Comparison of ENCODE assay signal across 13 cellular contexts in the genomic region with DNA sequence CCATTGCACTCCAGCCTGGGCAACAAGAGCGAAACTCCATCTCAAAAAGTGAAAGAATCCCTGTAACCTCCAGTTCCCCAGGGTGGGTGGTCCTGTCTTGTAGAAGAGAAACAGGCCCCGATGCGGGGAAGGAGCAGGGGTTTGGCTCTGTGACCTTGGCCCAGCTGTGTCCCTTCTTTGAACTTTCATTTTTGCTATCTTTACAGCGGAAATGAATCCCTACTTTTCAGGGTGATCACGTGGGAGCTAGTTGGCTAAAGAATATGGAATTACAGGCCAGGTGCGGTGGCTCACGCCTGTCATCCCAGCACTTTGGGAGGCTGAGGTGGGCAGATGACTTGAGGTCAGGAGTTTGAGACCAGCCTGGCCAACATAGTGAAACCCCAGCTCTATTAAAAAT. TPM values are rescaled to one million over a fixed set of nuclear protein-coding genes. Genes with fewer than 3 reads are reported as not detected.
DNase-seq lines count a peak whose midpoint lies in the region; ATAC-seq, FAIRE-seq and TF ChIP-seq lines count a peak whose summit lies in the region.
"Not testable (repeated sequence)": the region's sequence is repeated elsewhere in the genome, so short reads cannot be mapped to it uniquely, and the experiment has no call there.
"Had no signal": no experiment of that assay in that cellular context is flagged by ENCODE, and none has a peak within 500 bp of the region (broad histone marks: within the 10 kb centered on the region; RNA-seq: fewer than 3 reads in every experiment).

No MANE protein-coding gene starts in this region.

- peak overlapping the region; percentile 71; the same call in 1 of the 2 replicates for H3K4me2 ChIP-seq in MM.1S (ENCODE audit: low read depth, low read length)
- peak overlapping the region; percentile 39; the same call in 1 of the 2 replicates for H3K4me2 ChIP-seq in HepG2 (ENCODE audit: low read depth, low read length)

- FAIRE-seq in HepG2 (lab: Jason Lieb, UNC), result peak; percentile 21

- 16% methylated on average over 7 of the region's 7 CpGs for WGBS in HepG2 (ENCODE audit: low lambda C conversion rate)
- WGBS in sigmoid colon, 2 donors, result 40 to 52% methylated on average over 7 of the region's 7 CpGs

- POLR2A ChIA-PET in RWPE1 (lab: Yijun Ruan, JAX; ENCODE audit: low non-redundant PET), result not testable (repeated sequence)
- POLR2A ChIA-PET in HepG2 (lab: Yijun Ruan, JAX), result interaction anchor here (1.0 kb wide), 1 partner anchor 82 kb away, joined by 3 read pairs; a partner anchor contains a TSS

- TF ChIP-seq POLR2A in HepG2 (IDR thresholded peaks at IDR 0.05; ENCODE audit: insufficient read depth in 1 of 2, low read depth in 2 of 2, low read length in 2 of 2); sigmoid colon (IDR thresholded peaks at IDR 0.05): not testable (repeated sequence)

- not testable (repeated sequence) for DNase-seq in MM.1S; RWPE1 (ENCODE audit: low spot score)
- peak; percentile 55 for DNase-seq in fibroblast of pulmonary artery (ENCODE audit: low read depth)
- peak; percentile 59 for DNase-seq in HepG2 (ENCODE audit: low spot score)
- peak; percentile 82 for DNase-seq in sigmoid colon

- not testable (repeated sequence) for H3K9me3 ChIP-seq in MM.1S (replicated peaks; ENCODE audit: insufficient read depth, low read length); HepG2 (ENCODE audit: low read length); sigmoid colon

- CTCF ChIA-PET in RWPE1 (lab: Yijun Ruan, JAX); HepG2 (lab: Yijun Ruan, JAX; ENCODE audit: low intra/inter-chr PET ratio, low total read pairs): not testable (repeated sequence)

- H3K4me1 ChIP-seq in MM.1S (ENCODE audit: low read length); sigmoid colon: not testable (repeated sequence)
- peaks cover 31% of the 10 kb centered on the region for H3K4me1 ChIP-seq in HepG2 (ENCODE audit: insufficient read depth, low read length)

- not testable (repeated sequence) for TF ChIP-seq CTCF in MM.1S (IDR thresholded peaks at IDR 0.05; ENCODE audit: low read length); RWPE1 (conservative IDR thresholded peaks at IDR 0.05; ENCODE audit: low read depth); fibroblast of pulmonary artery (IDR thresholded peaks at IDR 0.05; ENCODE audit: low read length, missing control alignments); HepG2 (CRISPR knock-in tag; IDR thresholded peaks at IDR 0.05); sigmoid colon (IDR thresholded peaks at IDR 0.05)

- not testable (repeated sequence) for H3K36me3 ChIP-seq in MM.1S (replicated peaks; ENCODE audit: insufficient read depth, low read length); HepG2 (replicated peaks in 1 of 2; ENCODE audit: control insufficient read depth in 1 of 2, insufficient read depth in 2 of 2, low read length in 2 of 2)
- peaks cover 0 to 24% (median 8%) of the 10 kb centered on the region in 4 donors for H3K36me3 ChIP-seq in sigmoid colon

- intact Hi-C loops in HepG2 (cut with micrococcal nuclease; ENCODE audit: unreplicated experiment); sigmoid colon (cut with DNase I): not testable (repeated sequence)

- not testable (repeated sequence) for H3K27ac ChIP-seq in MM.1S (ENCODE audit: low read length); sigmoid colon
- H3K27ac ChIP-seq in RWPE1 (0 out of 2 replicates have a peak overlapping the region, but pooled peaks have one; percentile 5), HepG2 (ENCODE audit: extremely low read length, insufficient read depth, low read length) (peak overlapping the region; percentile 44)

- peaks cover 85% of the 10 kb centered on the region for H3K27me3 ChIP-seq in MM.1S (replicated peaks; ENCODE audit: insufficient read depth, low read length)
- not testable (repeated sequence) for H3K27me3 ChIP-seq in HepG2 (ENCODE audit: control insufficient read depth in 1 of 2, insufficient read depth in 2 of 2, low read length in 2 of 2); sigmoid colon

- not testable (repeated sequence) for TF ChIP-seq RAD21 in HepG2 (CRISPR knock-in tag; IDR thresholded peaks at IDR 0.05)

- H2AFZ ChIP-seq in MM.1S (ENCODE audit: low read length); HepG2 (ENCODE audit: low read length): not testable (repeated sequence)

- H3K9ac ChIP-seq in MM.1S (ENCODE audit: low read length); HepG2 (ENCODE audit: insufficient read depth, low read depth, low read length): not testable (repeated sequence)

- not testable (repeated sequence) for BruUV-seq in HepG2 (replicated peaks; lab: Mats Ljungman, UMichigan)

- not testable (repeated sequence) for ATAC-seq in HepG2

- peak overlapping the region; percentile 18; the same call in 1 of the 2 replicates for H3K4me3 ChIP-seq in MM.1S (ENCODE audit: low read length)
- not testable (repeated sequence) for H3K4me3 ChIP-seq in fibroblast of pulmonary artery (replicated peaks; ENCODE audit: low read depth, low read length); HepG2 (replicated peaks in 1 of 3; ENCODE audit: insufficient read depth in 1 of 3, low read depth in 2 of 3, low read length in 3 of 3); sigmoid colon

- H3F3A ChIP-seq in MM.1S (ENCODE audit: insufficient read depth, low read length), result not testable (repeated sequence)

- H4K20me1 ChIP-seq in MM.1S (ENCODE audit: insufficient read depth, low read length); HepG2 (ENCODE audit: insufficient read depth, low read length): not testable (repeated sequence)

- not testable (repeated sequence) for TF ChIP-seq EP300 in HepG2 (IDR thresholded peaks at IDR 0.05; ENCODE audit: low read depth in 2 of 2, low read length in 2 of 2); sigmoid colon (IDR thresholded peaks at IDR 0.05)
- TF ChIP-seq EP300 in HepG2 (CRISPR knock-in tag; IDR thresholded peaks at IDR 0.05; ENCODE audit: borderline replicate concordance), result peak; percentile 40; the same call in 1 of the 2 replicates

- H3K79me2 ChIP-seq in MM.1S (ENCODE audit: low read length); HepG2 (ENCODE audit: insufficient read depth, low read length): not testable (repeated sequence)

- H3K9me2 ChIP-seq in MM.1S (replicated peaks; ENCODE audit: insufficient read depth, low read length), result not testable (repeated sequence)

- in situ Hi-C loops in HepG2 (cut with HindIII; ENCODE audit: extremely low pct_ligation_motif_present, low pct_unique_long_range_greater_than_20kb), result not testable (repeated sequence)

RNA-seq across cellular contexts. Expression of a gene that starts 5.8 kb away (rescaled TPM):
- total RNA-seq in HepG2 (2016; rRNA removed; fragmentation: Illumina TruSeq; extraction: Trizol) (1.1 and 1.3 TPM in 2 replicates), sigmoid colon (under 1 TPM in 1 of 4 donors, not detected in 3; 0.36 TPM)
- total RNA-seq in HepG2 (2016; cell fraction: cytosol; rRNA removed; fragmentation: Illumina TruSeq; extraction: Trizol; ENCODE audit: low read depth), result 0.30 and 0.35 TPM in 2 replicates
- total RNA-seq in HepG2 (2016; cell fraction: insoluble cytoplasmic fraction; rRNA removed; fragmentation: Illumina TruSeq; extraction: Trizol), result 0.77 and 1.3 TPM in 2 replicates
- 0.77 and 0.96 TPM in 2 replicates for total RNA-seq in HepG2 (2016; cell fraction: membrane; rRNA removed; fragmentation: Illumina TruSeq; extraction: Trizol)
- total RNA-seq in HepG2 (2016; cell fraction: nucleus; rRNA removed; fragmentation: Illumina TruSeq; extraction: Trizol), result 0.78 and 0.99 TPM in 2 replicates
- polyA plus RNA-seq in HepG2 (2011; rRNA removed) (0.67 and 0.71 TPM in 2 replicates), sigmoid colon (100 to 1,000 TPM; 266 to 456 (median 311) TPM)
- 0.53 and 0.71 TPM in 2 replicates for polyA plus RNA-seq in HepG2 (2011; cell fraction: cytosol; rRNA removed)
- polyA plus RNA-seq in HepG2 (2011; cell fraction: nucleus; rRNA removed), result 0.81 and 0.85 TPM in 2 replicates
- polyA plus RNA-seq in HepG2 (2012), result 2.1 and 3.1 TPM in 2 replicates
- 0.23 and 0.32 TPM in 2 replicates for polyA plus RNA-seq in HepG2 (2016; cell fraction: cytosol; fragmentation: Illumina TruSeq; extraction: Trizol; ENCODE audit: low read depth)
- 1.2 and 1.5 TPM in 2 replicates for polyA plus RNA-seq in HepG2 (2016; cell fraction: insoluble cytoplasmic fraction; fragmentation: Illumina TruSeq; extraction: Trizol; ENCODE audit: low read depth)
- polyA plus RNA-seq in HepG2 (2016; cell fraction: membrane; fragmentation: Illumina TruSeq; extraction: Trizol; ENCODE audit: low read depth), result 0.40 and 0.79 TPM in 2 replicates
- polyA plus RNA-seq in HepG2 (2016; cell fraction: nucleus; fragmentation: Illumina TruSeq; extraction: Trizol; ENCODE audit: insufficient read depth, low read depth), result 1.2 and 1.6 TPM in 2 replicates
- 1.2 and 37.0 TPM in 2 replicates for polyA minus RNA-seq in HepG2 (2011; rRNA and poly(A)+ RNA removed; ENCODE audit: low replicate concordance)
- 0.62 and 0.99 TPM in 2 replicates for polyA minus RNA-seq in HepG2 (2011; cell fraction: cytosol; rRNA and poly(A)+ RNA removed)
- 0.37 and 0.39 TPM in 2 replicates for polyA minus RNA-seq in HepG2 (2011; cell fraction: nucleus; rRNA and poly(A)+ RNA removed)
- total RNA-seq: CD4-positive, alpha-beta memory T cell; GM23248; H4 had no signal
- polyA plus RNA-seq: CD14-positive monocyte; CD4-positive, alpha-beta memory T cell; GM23248 had no signal

RNA-seq across cellular contexts. Expression of a gene that starts 36.4 kb away (rescaled TPM):
- 9.7 and 10.8 TPM in 2 replicates for total RNA-seq in HepG2 (2016; rRNA removed; fragmentation: Illumina TruSeq; extraction: Trizol)
- total RNA-seq in HepG2 (2016; cell fraction: cytosol; rRNA removed; fragmentation: Illumina TruSeq; extraction: Trizol; ENCODE audit: low read depth), result 8.3 and 10.1 TPM in 2 replicates
- total RNA-seq in HepG2 (2016; cell fraction: insoluble cytoplasmic fraction; rRNA removed; fragmentation: Illumina TruSeq; extraction: Trizol), result 6.4 and 11.8 TPM in 2 replicates
- 16.6 and 19.9 TPM in 2 replicates for total RNA-seq in HepG2 (2016; cell fraction: membrane; rRNA removed; fragmentation: Illumina TruSeq; extraction: Trizol)
- total RNA-seq in HepG2 (2016; cell fraction: nucleus; rRNA removed; fragmentation: Illumina TruSeq; extraction: Trizol), result 6.7 and 6.9 TPM in 2 replicates
- polyA plus RNA-seq in HepG2 (2011; rRNA removed), result 4.0 and 5.4 TPM in 2 replicates
- 3.7 and 4.7 TPM in 2 replicates for polyA plus RNA-seq in HepG2 (2011; cell fraction: cytosol; rRNA removed)
- 6.0 and 7.8 TPM in 2 replicates for polyA plus RNA-seq in HepG2 (2011; cell fraction: nucleus; rRNA removed)
- polyA plus RNA-seq in HepG2 (2012), result 12.4 and 19.1 TPM in 2 replicates
- polyA plus RNA-seq in HepG2 (2016; cell fraction: cytosol; fragmentation: Illumina TruSeq; extraction: Trizol; ENCODE audit: low read depth), result 9.4 and 11.9 TPM in 2 replicates
- 15.1 and 19.3 TPM in 2 replicates for polyA plus RNA-seq in HepG2 (2016; cell fraction: insoluble cytoplasmic fraction; fragmentation: Illumina TruSeq; extraction: Trizol; ENCODE audit: low read depth)
- polyA plus RNA-seq in HepG2 (2016; cell fraction: membrane; fragmentation: Illumina TruSeq; extraction: Trizol; ENCODE audit: low read depth), result 19.1 and 21.1 TPM in 2 replicates
- 18.9 and 19.6 TPM in 2 replicates for polyA plus RNA-seq in HepG2 (2016; cell fraction: nucleus; fragmentation: Illumina TruSeq; extraction: Trizol; ENCODE audit: insufficient read depth, low read depth)
- polyA minus RNA-seq in HepG2 (2011; rRNA and poly(A)+ RNA removed; ENCODE audit: low replicate concordance), result 1.1 and 5.2 TPM in 2 replicates
- 5.4 and 5.6 TPM in 2 replicates for polyA minus RNA-seq in HepG2 (2011; cell fraction: cytosol; rRNA and poly(A)+ RNA removed)
- 2.2 TPM in 2 replicates for polyA minus RNA-seq in HepG2 (2011; cell fraction: nucleus; rRNA and poly(A)+ RNA removed)
- total RNA-seq in sigmoid colon, result 10 to 100 TPM; 30.4 to 91.4 (median 35.9) TPM
- 10 to 100 TPM in 2 of 3 donors, 1 to 10 TPM in 1; 3.0 to 21.0 (median 12.5) TPM for polyA plus RNA-seq in sigmoid colon
- total RNA-seq: CD4-positive, alpha-beta memory T cell; HT-29 had no signal
- polyA plus RNA-seq: CD14-positive monocyte; CD4-positive, alpha-beta memory T cell had no signal

RNA-seq across cellular contexts. Expression of a gene that starts 49.9 kb away (rescaled TPM):
- total RNA-seq in HepG2 (2016; rRNA removed; fragmentation: Illumina TruSeq; extraction: Trizol) (not detected in 2 replicates), sigmoid colon (not detected)
- not detected in 2 replicates for total RNA-seq in HepG2 (2016; cell fraction: cytosol; rRNA removed; fragmentation: Illumina TruSeq; extraction: Trizol; ENCODE audit: low read depth)
- total RNA-seq in HepG2 (2016; cell fraction: insoluble cytoplasmic fraction; rRNA removed; fragmentation: Illumina TruSeq; extraction: Trizol), result not detected in 2 replicates
- not detected in 2 replicates for total RNA-seq in HepG2 (2016; cell fraction: membrane; rRNA removed; fragmentation: Illumina TruSeq; extraction: Trizol)
- not detected in 2 replicates for total RNA-seq in HepG2 (2016; cell fraction: nucleus; rRNA removed; fragmentation: Illumina TruSeq; extraction: Trizol)
- polyA plus RNA-seq in HepG2 (2011; rRNA removed) (0.12 and 0.20 TPM in 2 replicates), sigmoid colon (under 1 TPM in 1 of 3 donors, not detected in 2; 0.15 TPM)
- polyA plus RNA-seq in HepG2 (2011; cell fraction: cytosol; rRNA removed), result 0.10 and 0.20 TPM in 2 replicates
- polyA plus RNA-seq in HepG2 (2011; cell fraction: nucleus; rRNA removed), result not detected in 2 replicates
- 0.13 and 0.16 TPM in 2 replicates for polyA plus RNA-seq in HepG2 (2012)
- not detected in 2 replicates for polyA plus RNA-seq in HepG2 (2016; cell fraction: cytosol; fragmentation: Illumina TruSeq; extraction: Trizol; ENCODE audit: low read depth)
- polyA plus RNA-seq in HepG2 (2016; cell fraction: insoluble cytoplasmic fraction; fragmentation: Illumina TruSeq; extraction: Trizol; ENCODE audit: low read depth), result not detected in 2 replicates
- polyA plus RNA-seq in HepG2 (2016; cell fraction: membrane; fragmentation: Illumina TruSeq; extraction: Trizol; ENCODE audit: low read depth), result not detected in 2 replicates
- polyA plus RNA-seq in HepG2 (2016; cell fraction: nucleus; fragmentation: Illumina TruSeq; extraction: Trizol; ENCODE audit: insufficient read depth, low read depth), result not detected in 2 replicates
- not detected in 2 replicates for polyA minus RNA-seq in HepG2 (2011; rRNA and poly(A)+ RNA removed; ENCODE audit: low replicate concordance)
- not detected in 2 replicates for polyA minus RNA-seq in HepG2 (2011; cell fraction: cytosol; rRNA and poly(A)+ RNA removed)
- polyA minus RNA-seq in HepG2 (2011; cell fraction: nucleus; rRNA and poly(A)+ RNA removed), result not detected in 2 replicates
- total RNA-seq: A673; CD4-positive, alpha-beta memory T cell; Daoy; GM23248; H4; HT-29 had no signal
- polyA plus RNA-seq: AG04450; CD4-positive, alpha-beta memory T cell; GM23248 had no signal

RNA-seq across cellular contexts. Expression of a gene that starts 52.1 kb away (rescaled TPM):
- total RNA-seq in HepG2 (2016; rRNA removed; fragmentation: Illumina TruSeq; extraction: Trizol), result 188 and 195 TPM in 2 replicates
- total RNA-seq in HepG2 (2016; cell fraction: cytosol; rRNA removed; fragmentation: Illumina TruSeq; extraction: Trizol; ENCODE audit: low read depth), result 49.8 and 51.1 TPM in 2 replicates
- total RNA-seq in HepG2 (2016; cell fraction: insoluble cytoplasmic fraction; rRNA removed; fragmentation: Illumina TruSeq; extraction: Trizol), result 161 and 198 TPM in 2 replicates
- total RNA-seq in HepG2 (2016; cell fraction: membrane; rRNA removed; fragmentation: Illumina TruSeq; extraction: Trizol), result 106 and 109 TPM in 2 replicates
- 117 and 125 TPM in 2 replicates for total RNA-seq in HepG2 (2016; cell fraction: nucleus; rRNA removed; fragmentation: Illumina TruSeq; extraction: Trizol)
- polyA plus RNA-seq in HepG2 (2011; rRNA removed), result 288 and 314 TPM in 2 replicates
- 80.5 and 107 TPM in 2 replicates for polyA plus RNA-seq in HepG2 (2011; cell fraction: cytosol; rRNA removed)
- 339 and 475 TPM in 2 replicates for polyA plus RNA-seq in HepG2 (2011; cell fraction: nucleus; rRNA removed)
- 291 and 347 TPM in 2 replicates for polyA plus RNA-seq in HepG2 (2012)
- 51.1 and 55.1 TPM in 2 replicates for polyA plus RNA-seq in HepG2 (2016; cell fraction: cytosol; fragmentation: Illumina TruSeq; extraction: Trizol; ENCODE audit: low read depth)
- 208 and 235 TPM in 2 replicates for polyA plus RNA-seq in HepG2 (2016; cell fraction: insoluble cytoplasmic fraction; fragmentation: Illumina TruSeq; extraction: Trizol; ENCODE audit: low read depth)
- polyA plus RNA-seq in HepG2 (2016; cell fraction: membrane; fragmentation: Illumina TruSeq; extraction: Trizol; ENCODE audit: low read depth), result 112 TPM in 2 replicates
- 264 and 280 TPM in 2 replicates for polyA plus RNA-seq in HepG2 (2016; cell fraction: nucleus; fragmentation: Illumina TruSeq; extraction: Trizol; ENCODE audit: insufficient read depth, low read depth)
- 302 and 434 TPM in 2 replicates for polyA minus RNA-seq in HepG2 (2011; rRNA and poly(A)+ RNA removed; ENCODE audit: low replicate concordance)
- 155 and 182 TPM in 2 replicates for polyA minus RNA-seq in HepG2 (2011; cell fraction: cytosol; rRNA and poly(A)+ RNA removed)
- 142 and 164 TPM in 2 replicates for polyA minus RNA-seq in HepG2 (2011; cell fraction: nucleus; rRNA and poly(A)+ RNA removed)
- total RNA-seq in sigmoid colon, result 10 to 100 TPM; 53.8 to 94.5 (median 71.7) TPM
- 100 to 1,000 TPM in 2 of 3 donors, 10 to 100 TPM in 1; 78.7 to 154 (median 101) TPM for polyA plus RNA-seq in sigmoid colon
